In the genomic region with DNA sequence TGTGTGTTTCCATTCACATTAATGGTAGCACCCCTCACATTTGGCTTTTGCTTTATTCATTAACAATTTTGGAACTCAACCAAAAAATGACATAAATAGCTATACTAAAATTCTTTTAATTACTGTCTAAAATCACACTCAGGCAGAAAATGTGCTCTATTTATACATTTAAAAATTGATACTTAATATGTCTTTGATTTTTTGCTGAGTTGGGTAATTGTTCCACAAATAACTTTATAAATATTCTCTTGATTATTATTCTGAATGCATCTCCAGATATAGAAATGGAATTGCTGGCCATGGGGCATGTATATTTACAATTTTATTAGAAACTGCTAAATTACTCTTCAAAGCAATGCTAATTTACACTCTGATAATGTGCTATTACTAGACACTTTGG, we compare ENCODE assay signal across 9 cellular contexts.
"Had no signal": no experiment of that assay in that cellular context is flagged by ENCODE, and none has a peak within 500 bp of the region (broad histone marks: within the 10 kb centered on the region; RNA-seq: fewer than 3 reads in every experiment).

No MANE protein-coding gene starts in this region.

- H3K4me3 Mint-ChIP-seq: HFFc6, IgD-negative memory B cell had no signal

- DNase-seq: GM23248, GOT3, H7, HFFc6, KG1 had no signal

- H3K27ac Mint-ChIP-seq: HFFc6, IgD-negative memory B cell had no signal

- H3K36me3 Mint-ChIP-seq: IgD-negative memory B cell had no signal

- ATAC-seq: HCT116 had no signal

- H3K27me3 Mint-ChIP-seq: IgD-negative memory B cell had no signal

- H3K9me3 Mint-ChIP-seq: HFFc6 had no signal

- H3K4me1 Mint-ChIP-seq: IgD-negative memory B cell had no signal

- H3K4me3 ChIP-seq: GM23248, HAP-1 had no signal

- H3K27ac ChIP-seq: GM23248, HL-60 had no signal

- H3K9me3 ChIP-seq: HAP-1 had no signal

- H3K4me1 ChIP-seq: HAP-1 had no signal
